ENCODE assay signal across 9 cellular contexts in the genomic region with DNA sequence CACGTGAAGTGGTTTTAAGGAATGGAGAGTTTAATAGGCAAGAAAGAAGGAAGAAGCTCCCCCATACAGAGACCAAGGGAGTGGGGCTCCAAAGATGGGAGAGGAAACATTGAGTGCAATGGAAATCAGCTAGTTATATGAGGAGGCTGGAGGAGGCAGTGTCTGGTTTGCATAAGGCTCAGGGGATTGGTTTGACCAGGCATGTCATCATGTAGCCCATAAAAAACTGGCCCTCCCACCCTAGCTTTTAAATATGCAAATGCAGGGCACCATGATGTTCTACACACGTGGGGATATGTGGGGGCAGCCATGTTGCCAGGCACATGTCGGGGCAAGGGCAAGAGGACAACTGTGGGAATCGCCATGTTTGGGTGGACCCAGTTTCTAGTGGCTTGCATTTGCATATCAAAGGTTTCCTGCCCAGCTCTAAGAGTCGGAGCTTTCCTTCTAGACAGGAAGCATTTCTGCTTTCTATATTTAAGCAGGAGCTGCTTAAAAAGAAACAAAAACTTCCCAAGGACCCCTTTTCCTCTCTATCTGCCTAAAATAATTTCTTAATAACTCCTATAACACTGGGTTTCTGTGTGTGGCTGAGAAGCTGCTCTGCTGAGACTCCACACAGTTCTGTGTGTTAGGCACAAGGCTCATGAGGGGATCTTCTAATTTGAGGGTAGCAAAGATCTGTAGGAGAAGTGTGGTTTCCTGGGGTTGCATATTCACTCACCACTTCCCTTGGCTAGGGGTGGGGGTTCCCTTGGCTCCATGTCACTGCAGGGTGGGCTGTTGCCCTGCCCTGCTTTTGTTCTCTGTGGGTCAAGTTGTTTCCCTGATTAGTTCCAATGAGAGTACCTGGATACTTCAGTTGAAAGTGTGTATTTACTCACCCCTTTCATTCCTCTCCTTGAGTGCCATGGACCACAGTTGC.
DNase-seq lines count a peak whose midpoint lies in the region; ATAC-seq and TF ChIP-seq lines count a peak whose summit lies in the region.
"Had no signal": no experiment of that assay in that cellular context is flagged by ENCODE, and none has a peak within 500 bp of the region (broad histone marks: within the 10 kb centered on the region; RNA-seq: fewer than 3 reads in every experiment).

No MANE protein-coding gene starts in this region.

- H3K27ac Mint-ChIP-seq in CD4-positive, alpha-beta T cell = peak overlapping the region; percentile 84
- peak overlapping the region; percentile 77 to 80 for H3K27ac Mint-ChIP-seq in activated naive CD4-positive, alpha-beta T cell treated with anti-CD3 and anti-CD28 coated beads, Interleukin-2, amount 50 U/mL, for 72 hours
- H3K27ac Mint-ChIP-seq: brain had no signal

- CTCF ChIA-PET in CD4-positive, alpha-beta T cell (lab: Charles Lee) = no interaction called here

- POLR2A ChIA-PET in CD4-positive, alpha-beta T cell (lab: Charles Lee) = interaction anchor here (0.8 to 1.1 kb wide), 2 partner anchors 213 to 392 kb away, joined by 3 to 4 read pairs; a partner anchor contains a TSS

- intact Hi-C loops in CD4-positive, alpha-beta T cell (cut with DNase I, micrococcal nuclease) = no loop called here
- intact Hi-C loops in ascending aorta (cut with DNase I) = no loop called here

- peak in 9 of 10 experiments; percentile 2 to 36 (median 20) for DNase-seq in CD4-positive, alpha-beta T cell
- peak; percentile 55 for DNase-seq in NOMO-1 treated with DMSO at 0.1 percent for 48 hours (lab: John Stamatoyannopoulos, UW; ENCODE audit: unreplicated experiment)
- DNase-seq in activated naive CD4-positive, alpha-beta T cell treated with anti-CD3 and anti-CD28 coated beads, Interleukin-2, amount 50 U/mL, for 72 hours (ENCODE audit: low spot score in 2 of 2) = peak in 1 of 2 donors; percentile 61
- no peak for DNase-seq in NCI-H69 (lab: John Stamatoyannopoulos, UW)
- no peak for DNase-seq in suprapubic skin (ENCODE audit: low spot score in 2 of 2)
- no peak for DNase-seq in ascending aorta (ENCODE audit: low spot score in 2 of 2)
- no peak for DNase-seq in cerebellum (ENCODE audit: low spot score)

- H3K9me3 Mint-ChIP-seq in CD4-positive, alpha-beta T cell = no peaks in the 10 kb centered on the region
- H3K9me3 Mint-ChIP-seq in activated naive CD4-positive, alpha-beta T cell treated with anti-CD3 and anti-CD28 coated beads, Interleukin-2, amount 50 U/mL, for 72 hours = peaks cover 8 to 9% of the 10 kb centered on the region in 2 donors

- no peaks in the 10 kb centered on the region for H3K36me3 Mint-ChIP-seq in CD4-positive, alpha-beta T cell (ENCODE audit: low read depth)
- peaks cover 24 to 33% of the 10 kb centered on the region in 2 donors for H3K36me3 Mint-ChIP-seq in activated naive CD4-positive, alpha-beta T cell treated with anti-CD3 and anti-CD28 coated beads, Interleukin-2, amount 50 U/mL, for 72 hours
- H3K36me3 Mint-ChIP-seq: brain had no signal

- peak; percentile 73 for ATAC-seq in CD4-positive, alpha-beta T cell (ENCODE audit: poor library complexity)
- peak; percentile 75 for ATAC-seq in GM21723 (IDR thresholded peaks at IDR 0.05; ENCODE audit: unreplicated experiment)
- peak; percentile 67 to 89 for ATAC-seq in activated naive CD4-positive, alpha-beta T cell treated with anti-CD3 and anti-CD28 coated beads, Interleukin-2, amount 50 U/mL, for 72 hours

- peak overlapping the region; percentile 65 for H3K4me3 Mint-ChIP-seq in CD4-positive, alpha-beta T cell
- H3K4me3 Mint-ChIP-seq: brain had no signal

- no peaks in the 10 kb centered on the region for H3K27me3 ChIP-seq in CD4-positive, alpha-beta T cell (ENCODE audit: control insufficient read depth, insufficient read depth, low read length)
- H3K27me3 ChIP-seq in suprapubic skin = no peaks in the 10 kb centered on the region
- no peaks in the 10 kb centered on the region for H3K27me3 ChIP-seq in ascending aorta

- no peaks in the 10 kb centered on the region for H3K36me3 ChIP-seq in suprapubic skin
- no peaks in the 10 kb centered on the region for H3K36me3 ChIP-seq in ascending aorta

- no peaks in the 10 kb centered on the region for H3K27me3 Mint-ChIP-seq in CD4-positive, alpha-beta T cell

- H3K4me1 Mint-ChIP-seq in CD4-positive, alpha-beta T cell (ENCODE audit: low read depth) = peaks cover 60% of the 10 kb centered on the region

- TF ChIP-seq CTCF in CD4-positive, alpha-beta T cell (IDR thresholded peaks at IDR 0.05) = no peak
- no peak for TF ChIP-seq CTCF in suprapubic skin (IDR thresholded peaks at IDR 0.05)
- no peak for TF ChIP-seq CTCF in ascending aorta (IDR thresholded peaks at IDR 0.05)

- H3K4me1 ChIP-seq in suprapubic skin = no peaks in the 10 kb centered on the region
- H3K4me1 ChIP-seq in ascending aorta = no peaks in the 10 kb centered on the region

- H3K4me3 ChIP-seq in suprapubic skin = no peak overlapping the region
- H3K4me3 ChIP-seq in ascending aorta = no peak overlapping the region

- no peaks in the 10 kb centered on the region for H3K9me3 ChIP-seq in CD4-positive, alpha-beta T cell (ENCODE audit: control insufficient read depth, low read length)
- H3K9me3 ChIP-seq in suprapubic skin = no peaks in the 10 kb centered on the region
- H3K9me3 ChIP-seq in ascending aorta = no peaks in the 10 kb centered on the region

- WGBS in suprapubic skin = 50% methylated on average over 5 of the region's 5 CpGs

- TF ChIP-seq POLR2A in suprapubic skin (IDR thresholded peaks at IDR 0.05) = no peak

- H3K27ac ChIP-seq in CD4-positive, alpha-beta T cell (ENCODE audit: low read depth, low read length) = peak overlapping the region; percentile 44
- no peak overlapping the region for H3K27ac ChIP-seq in suprapubic skin
- H3K27ac ChIP-seq in ascending aorta = no peak overlapping the region

- no peak for TF ChIP-seq EP300 in suprapubic skin (IDR thresholded peaks at IDR 0.05)

Comparison
In these comparisons a context has a peak if more than half of its experiments do, and no peak if none do; other contexts are left out.
1. DNase-seq: peak in CD4-positive, alpha-beta T cell (9 of 10) and NOMO-1 treated with DMSO at 0.1 percent for 48 hours (single experiment); none in NCI-H69 (single experiment), suprapubic skin (0 of 2), ascending aorta (0 of 2) and cerebellum (single experiment).
2. Peak in every context shown above with its lines, with median percentiles within 50 percentile points of each other: ATAC-seq.